1 cellular context compared by ENCODE assay signal in the genomic region with DNA sequence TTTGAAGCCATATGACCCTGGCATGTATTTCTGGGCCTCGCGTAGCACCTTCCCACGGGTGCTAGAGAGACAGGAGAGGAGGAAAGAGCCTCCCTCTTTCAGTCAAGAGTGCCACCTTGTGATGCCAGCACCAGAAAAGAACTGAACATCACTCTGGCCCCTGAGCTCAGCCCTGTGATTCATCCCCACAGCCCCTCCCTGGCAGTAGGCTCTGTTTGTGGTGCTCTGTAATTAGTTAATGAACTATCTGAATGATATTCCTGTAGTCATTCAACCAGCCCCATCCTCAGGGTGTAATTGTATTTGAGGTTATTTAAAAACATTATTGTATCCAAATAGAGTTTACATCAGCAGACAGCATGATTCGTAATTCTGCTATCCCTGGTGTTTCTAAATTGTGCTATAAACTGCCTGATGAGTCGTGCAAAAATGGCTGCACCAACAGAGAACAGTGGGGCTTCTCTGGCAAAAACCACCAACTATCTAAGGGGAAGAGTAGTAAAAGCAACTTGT.
A peak's percentile ranks its signal among the peaks of the same experiment; 100 is the strongest.
TF ChIP-seq lines count a peak whose summit lies in the region.

No MANE protein-coding gene starts in this region.

TF ChIP-seq in endothelial cell of umbilical vein, 7 proteins besides CTCF, POLR2A, EP300 and RAD21:
- TF ChIP-seq POLR2AphosphoS5 (IDR thresholded peaks at IDR 0.05; ENCODE audit: insufficient read depth, low read depth, low read length) (no peak), FOS (IDR thresholded peaks at IDR 0.05; ENCODE audit: borderline replicate concordance, insufficient read depth, low read length) (peak; percentile 45)
